ENCODE assay signal across 22 cellular contexts in genomic region chr15:29066848-29067247, GRCh38.
DNase-seq lines count a peak whose midpoint lies in the region; ATAC-seq and TF ChIP-seq lines count a peak whose summit lies in the region.
"Had no signal": no experiment of that assay in that cellular context is flagged by ENCODE, and none has a peak within 500 bp of the region (broad histone marks: within the 10 kb centered on the region; RNA-seq: fewer than 3 reads in every experiment).

No MANE protein-coding gene starts in this region.

- H3K4me3 Mint-ChIP-seq in brain = no peak overlapping the region
- no peak overlapping the region for H3K4me3 Mint-ChIP-seq in natural killer cell treated with Interleukin-12 subunit alpha and Interleukin-12 subunit beta and Interleukin-15 and Interleukin-18, amount 100 ng/mL, for 72 hours
- H3K4me3 Mint-ChIP-seq in activated T-cell treated with anti-CD3 and anti-CD28 coated beads, Interleukin-2, amount 50 U/mL, for 4 hours = no peak overlapping the region
- H3K4me3 Mint-ChIP-seq: CD4-positive, alpha-beta T cell had no signal

- TF ChIP-seq CTCF in brain (conservative IDR thresholded peaks at IDR 0.05) = no peak

- peak in 1 of 2 donors; percentile 65 for ATAC-seq in natural killer cell treated with Interleukin-12 subunit alpha and Interleukin-12 subunit beta and Interleukin-15 and Interleukin-18, amount 100 ng/mL, for 72 hours
- ATAC-seq in GM19397 (IDR thresholded peaks at IDR 0.05; ENCODE audit: unreplicated experiment) = no peak
- ATAC-seq in activated T-cell treated with anti-CD3 and anti-CD28 coated beads, Interleukin-2, amount 50 U/mL, for 4 hours = no peak

- in situ Hi-C loops in KBM-7 (cut with MboI; ENCODE audit: low pct_unique_long_range_greater_than_20kb, low sequenced_read_pairs) = no loop called here

- peaks cover 15% of the 10 kb centered on the region for H3K36me3 Mint-ChIP-seq in brain
- no peaks in the 10 kb centered on the region for H3K36me3 Mint-ChIP-seq in natural killer cell treated with Interleukin-12 subunit alpha and Interleukin-12 subunit beta and Interleukin-15 and Interleukin-18, amount 100 ng/mL, for 72 hours
- peaks cover 22% of the 10 kb centered on the region for H3K36me3 Mint-ChIP-seq in activated T-cell treated with anti-CD3 and anti-CD28 coated beads, Interleukin-2, amount 50 U/mL, for 4 hours (ENCODE audit: insufficient read depth)

- DNase-seq in DMS 273 (lab: John Stamatoyannopoulos, UW; ENCODE audit: unreplicated experiment) = peak; percentile 34
- DNase-seq in DMS 273 treated with DMSO at 0.1 percent for 48 hours (lab: John Stamatoyannopoulos, UW) = no peak
- peak; percentile 15 for DNase-seq in KBM-7
- DNase-seq in natural killer cell treated with Interleukin-12 subunit alpha and Interleukin-12 subunit beta and Interleukin-15 and Interleukin-18, amount 100 ng/mL, for 72 hours (ENCODE audit: low spot score) = no peak
- DNase-seq in activated T-cell treated with anti-CD3 and anti-CD28 coated beads, Interleukin-2, amount 50 U/mL, for 4 hours = no peak
- DNase-seq in activated CD4-positive, alpha-beta T cell treated with anti-CD3 and anti-CD28 coated beads, Interleukin-2, amount 50 U/mL, for 48 hours = no peak
- DNase-seq: ACHN; Calu3; CD4-positive, alpha-beta T cell; DMS53; GF-D8; IMR-90; Karpas-422; MG63; NCI-H1048; NCI-H1417 treated with DMSO at 0.1 percent for 48 hours; NCI-H2029; NCI-H345; NCI-H526; SHP77 treated with DMSO at 0.1 percent for 48 hours had no signal

- peaks cover 77% of the 10 kb centered on the region for H3K4me1 Mint-ChIP-seq in brain
- peaks cover 24 to 45% of the 10 kb centered on the region in 2 donors for H3K4me1 Mint-ChIP-seq in natural killer cell treated with Interleukin-12 subunit alpha and Interleukin-12 subunit beta and Interleukin-15 and Interleukin-18, amount 100 ng/mL, for 72 hours (ENCODE audit: low read depth in 2 of 2)
- H3K4me1 Mint-ChIP-seq in activated T-cell treated with anti-CD3 and anti-CD28 coated beads, Interleukin-2, amount 50 U/mL, for 4 hours (ENCODE audit: low read depth) = peaks cover 14% of the 10 kb centered on the region

- H3K27ac Mint-ChIP-seq in brain = peak overlapping the region in 4 of 5 experiments; percentile 0 to 86 (median 82)
- H3K27ac Mint-ChIP-seq in natural killer cell treated with Interleukin-12 subunit alpha and Interleukin-12 subunit beta and Interleukin-15 and Interleukin-18, amount 100 ng/mL, for 72 hours = peak overlapping the region; percentile 68 to 86
- H3K27ac Mint-ChIP-seq: CD4-positive, alpha-beta T cell had no signal

- no peaks in the 10 kb centered on the region for H3K27me3 Mint-ChIP-seq in brain
- no peaks in the 10 kb centered on the region for H3K27me3 Mint-ChIP-seq in natural killer cell treated with Interleukin-12 subunit alpha and Interleukin-12 subunit beta and Interleukin-15 and Interleukin-18, amount 100 ng/mL, for 72 hours
- no peaks in the 10 kb centered on the region for H3K27me3 Mint-ChIP-seq in activated T-cell treated with anti-CD3 and anti-CD28 coated beads, Interleukin-2, amount 50 U/mL, for 4 hours (ENCODE audit: low read depth)
- H3K27me3 Mint-ChIP-seq: CD4-positive, alpha-beta T cell had no signal

- H3K9me3 Mint-ChIP-seq in brain = peaks cover 4 to 11% (median 6%) of the 10 kb centered on the region in 5 experiments
- peaks cover 4% of the 10 kb centered on the region for H3K9me3 Mint-ChIP-seq in natural killer cell treated with Interleukin-12 subunit alpha and Interleukin-12 subunit beta and Interleukin-15 and Interleukin-18, amount 100 ng/mL, for 72 hours
- no peaks in the 10 kb centered on the region for H3K9me3 Mint-ChIP-seq in activated T-cell treated with anti-CD3 and anti-CD28 coated beads, Interleukin-2, amount 50 U/mL, for 4 hours
- H3K9me3 Mint-ChIP-seq: CD4-positive, alpha-beta T cell had no signal

Comparison
In these comparisons a context has a peak if more than half of its experiments do, and no peak if none do; other contexts are left out.
1. DNase-seq: peak in DMS 273 (single experiment) and KBM-7 (single experiment); none in DMS 273 treated with DMSO at 0.1 percent for 48 hours (single experiment), natural killer cell treated with Interleukin-12 subunit alpha and Interleukin-12 subunit beta and Interleukin-15 and Interleukin-18, amount 100 ng/mL, for 72 hours (single experiment), activated T-cell treated with anti-CD3 and anti-CD28 coated beads, Interleukin-2, amount 50 U/mL, for 4 hours (single experiment) and activated CD4-positive, alpha-beta T cell treated with anti-CD3 and anti-CD28 coated beads, Interleukin-2, amount 50 U/mL, for 48 hours (0 of 2).